ENCODE assay signal across 23 cellular contexts in the genomic region with DNA sequence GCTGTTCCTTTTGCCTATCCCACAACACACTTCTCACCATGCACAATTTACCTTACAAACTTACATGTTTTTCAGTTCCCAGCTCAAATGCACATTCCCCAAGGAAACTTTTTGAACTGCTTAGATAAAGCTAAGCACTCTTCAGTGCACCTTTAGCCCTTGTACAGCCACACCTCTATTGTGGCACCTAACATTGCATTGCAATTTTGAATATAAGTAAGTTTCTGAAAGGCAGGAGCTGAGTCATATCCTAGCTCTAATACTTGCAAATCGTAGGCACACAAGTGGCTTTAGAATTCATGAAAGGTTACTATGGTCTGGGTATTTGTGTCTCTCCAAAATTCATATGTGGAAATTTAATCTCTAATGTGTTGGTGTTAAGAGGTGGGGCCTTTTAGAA.
"Had no signal": no experiment of that assay in that cellular context is flagged by ENCODE, and none has a peak within 500 bp of the region (broad histone marks: within the 10 kb centered on the region; RNA-seq: fewer than 3 reads in every experiment).

No MANE protein-coding gene starts in this region.

- H3K27me3 ChIP-seq: brain microvascular endothelial cell, colonic mucosa, heart left ventricle, right lobe of liver had no signal

- H3K4me3 ChIP-seq: colonic mucosa, heart left ventricle, lower lobe of right lung, mucosa of descending colon, right lobe of liver, thoracic aorta had no signal

- H3K4me1 ChIP-seq: colonic mucosa had no signal

- DNase-seq: activated CD4-positive, alpha-beta memory T cell treated with anti-CD3 and anti-CD28 coated beads for 36 hours; activated CD4-positive, alpha-beta T cell treated with anti-CD3 and anti-CD28 coated beads for 48 hours; activated gamma-delta T cell; activated T-cell treated with anti-CD3 and anti-CD28 coated beads for 4 hours; aorta; brain microvascular endothelial cell; colonic mucosa; endodermal cell; heart left ventricle; islet precursor cell; left colon; lower lobe of right lung; mesendoderm; mucosa of descending colon; naive B cell; nucleus accumbens; posterior cingulate gyrus; right lobe of liver; stimulated activated CD4-positive, alpha-beta T cell treated with anti-CD3 and anti-CD28 coated beads, Interleukin-4, amount 100 ng/mL, for 1 hour; stimulated activated naive CD4-positive, alpha-beta T cell treated with Interleukin-2 at 50 U/mL for 16 hours; T-helper 2 cell had no signal

- H3K9me3 ChIP-seq: colonic mucosa, heart left ventricle, lower lobe of right lung, mucosa of descending colon, right lobe of liver, thoracic aorta had no signal

- H3K36me3 ChIP-seq: brain microvascular endothelial cell, colonic mucosa, heart left ventricle, lower lobe of right lung, right lobe of liver, thoracic aorta had no signal

- H3K27ac ChIP-seq: brain microvascular endothelial cell, colonic mucosa, epithelial cell of prostate, heart left ventricle, lower lobe of right lung, right lobe of liver, thoracic aorta had no signal

- ATAC-seq: heart left ventricle, left colon, lower lobe of right lung, mucosa of descending colon, right lobe of liver had no signal
